Comparison of ENCODE assay signal across 20 cellular contexts in genomic region chr6:147418523-147418922, GRCh38.
DNase-seq lines count a peak whose midpoint lies in the region; ATAC-seq and TF ChIP-seq lines count a peak whose summit lies in the region.
"Had no signal": no experiment of that assay in that cellular context is flagged by ENCODE, and none has a peak within 500 bp of the region (broad histone marks: within the 10 kb centered on the region; RNA-seq: fewer than 3 reads in every experiment).

No MANE protein-coding gene starts in this region.

- H3K27me3 ChIP-seq in left lung: no peaks in the 10 kb centered on the region
- H3K27me3 ChIP-seq: pancreas had no signal

- ATAC-seq in GM21515 (IDR thresholded peaks at IDR 0.05; ENCODE audit: unreplicated experiment) (peak; percentile 58), HG03095 (IDR thresholded peaks at IDR 0.05; ENCODE audit: unreplicated experiment) (peak; percentile 57), HG03045 (IDR thresholded peaks at IDR 0.05; ENCODE audit: unreplicated experiment) (no peak), left lung (no peak)
- ATAC-seq: natural killer cell; pancreas; stimulated activated naive CD8-positive, alpha-beta T cell treated with anti-CD3 and anti-CD28 coated beads, Interleukin-15, Interleukin-2, amounts not matched to agents 100 U/mL and 50 U/mL, for 24 hours; WTC11 had no signal

- H3K36me3 ChIP-seq in left lung: no peaks in the 10 kb centered on the region
- H3K36me3 ChIP-seq: pancreas had no signal

- intact Hi-C loops in left lung (cut with DNase I): no loop called here

- H3K4me1 ChIP-seq in left lung: no peaks in the 10 kb centered on the region
- H3K4me1 ChIP-seq: pancreas had no signal

- TF ChIP-seq CTCF in left lung (IDR thresholded peaks at IDR 0.05): no peak

- H3K4me3 ChIP-seq in left lung: no peak overlapping the region
- H3K4me3 ChIP-seq: GM23248, pancreas, SK-N-MC had no signal

- peaks cover 0 to 7% of the 10 kb centered on the region in 2 donors for H3K9me3 ChIP-seq in left lung
- H3K9me3 ChIP-seq: pancreas had no signal

- DNase-seq in Daoy (ENCODE audit: low read depth) (peak; percentile 35), caudate nucleus (lab: John Stamatoyannopoulos, UW) (peak in 35 of 61 donors; percentile 2 to 84 (median 24)), left lung (no peak), COLO829 (ENCODE audit: low spot score) (no peak)
- no peak for DNase-seq in activated CD4-positive, alpha-beta T cell treated with anti-CD3 and anti-CD28 coated beads for 4 hours
- DNase-seq: 8988T; activated CD8-positive, alpha-beta memory T cell treated with anti-CD3 and anti-CD28 coated beads for 24 hours; GM23248; natural killer cell; NCI-H2029; NCI-H446; pancreas; stimulated activated CD4-positive, alpha-beta T cell treated with anti-CD3 and anti-CD28 coated beads, Interleukin-1b, Interleukin-23, amount 100 ng/mL, for 48 hours; stimulated activated naive CD8-positive, alpha-beta T cell treated with anti-CD3 and anti-CD28 coated beads, Interleukin-15, Interleukin-2, amounts not matched to agents 100 U/mL and 50 U/mL, for 24 hours; trophoblast cell had no signal

- H3K27ac ChIP-seq in caudate nucleus (ENCODE audit: low read depth, low read length) (peak overlapping the region; percentile 76), left lung (no peak overlapping the region)
- H3K27ac ChIP-seq: GM23248, pancreas, SK-N-MC had no signal

Comparison
In these comparisons a context has a peak if more than half of its experiments do, and no peak if none do; other contexts are left out.
1. DNase-seq: peak in Daoy (single experiment) and caudate nucleus (35 of 61); none in activated CD4-positive, alpha-beta T cell treated with anti-CD3 and anti-CD28 coated beads for 4 hours (0 of 2), left lung (0 of 2) and COLO829 (single experiment).
2. ATAC-seq: peak in GM21515 (single experiment) and HG03095 (single experiment); none in HG03045 (single experiment) and left lung (single experiment).